In genomic region chr3:58429657-58430056, GRCh38 we compare ENCODE assay signal across 18 cellular contexts. TPM values are rescaled to one million over a fixed set of nuclear protein-coding genes. Genes with fewer than 3 reads are reported as not detected.
DNase-seq lines count a peak whose midpoint lies in the region; ATAC-seq and TF ChIP-seq lines count a peak whose summit lies in the region.
"Had no signal": no experiment of that assay in that cellular context is flagged by ENCODE, and none has a peak within 500 bp of the region (broad histone marks: within the 10 kb centered on the region; RNA-seq: fewer than 3 reads in every experiment).

No MANE protein-coding gene starts in this region.

- H3K4me2 ChIP-seq in IMR-90 (ENCODE audit: low read depth, low read length), result no peak overlapping the region

- H4K5ac ChIP-seq in IMR-90 (ENCODE audit: low read depth, low read length), result no peak overlapping the region

- H3K18ac ChIP-seq in IMR-90 (ENCODE audit: low read depth, low read length), result no peak overlapping the region

- H2AK9ac ChIP-seq in IMR-90 (replicated peaks; ENCODE audit: low read depth, low read length, poor library complexity), result no peak overlapping the region

- H3K4me1 ChIP-seq in IMR-90 (ENCODE audit: control insufficient read depth, insufficient read depth, low read length) (peaks cover 5% of the 10 kb centered on the region), stomach (peaks cover 17 to 55% (median 28%) of the 10 kb centered on the region in 4 donors)

- H2BK20ac ChIP-seq in IMR-90 (ENCODE audit: low read depth, low read length), result no peak overlapping the region

- H2BK5ac ChIP-seq in IMR-90 (ENCODE audit: low read depth, low read length, poor library complexity, severe bottlenecking), result no peak overlapping the region

- H2BK15ac ChIP-seq in IMR-90 (ENCODE audit: low read depth, low read length), result no peak overlapping the region

- CTCF ChIA-PET in activated CD4-positive, alpha-beta memory T cell treated with anti-CD3 and anti-CD28 coated beads for 36 hours (lab: Charles Lee), result interaction anchor here (0.9 to 3.3 kb wide), 5 partner anchors 9 to 252 kb away, joined by 3 to 21 read pairs (median 3); partner anchors contain the start of genes HTD2 and RPP14
- CTCF ChIA-PET in activated CD4-positive, alpha-beta memory T cell treated with anti-CD3 and anti-CD28 coated beads, Interleukin-2, amount 10 ng/mL, durations not matched to agents 7 days and 5 days (lab: Charles Lee), result interaction anchor here (0.8 to 1.9 kb wide), 6 partner anchors 9 to 123 kb away, joined by 3 to 8 read pairs (median 3); partner anchors contain the start of genes HTD2, PXK and RPP14
- CTCF ChIA-PET in IMR-90 (lab: Yijun Ruan, JAX), result interaction anchor here (0.5 to 1.4 kb wide), 3 partner anchors 34 to 1566 kb away, joined by 4 read pairs; partner anchors contain the start of gene ACOX2
- CTCF ChIA-PET in activated CD4-positive, alpha-beta T cell treated with anti-CD3 and anti-CD28 coated beads, Interleukin-2, amount 10 ng/mL, durations not matched to agents 7 days and 5 days (lab: Charles Lee), result interaction anchor here (1.3 to 2.4 kb wide), 5 partner anchors 11 to 62 kb away, joined by 3 to 8 read pairs (median 4); partner anchors contain the start of gene KCTD6

- TF ChIP-seq POLR2A in IMR-90 (IDR thresholded peaks at IDR 0.05; ENCODE audit: low read depth, low read length), result no peak
- TF ChIP-seq POLR2A in stomach (IDR thresholded peaks at IDR 0.05), result no peak

- TF ChIP-seq RAD21 in IMR-90 (IDR thresholded peaks at IDR 0.05; ENCODE audit: low read length), result no peak

- in situ Hi-C loops in IMR-90 (cut with MboI; ENCODE audit: low sequenced_read_pairs), result no loop called here

- no peak overlapping the region for H3K14ac ChIP-seq in IMR-90 (replicated peaks; ENCODE audit: low read depth, low read length)

- H3K27ac ChIP-seq in IMR-90 (ENCODE audit: insufficient read depth, low read length), result no peak overlapping the region
- H3K27ac ChIP-seq in stomach, result no peak overlapping the region
- H3K27ac ChIP-seq: brain microvascular endothelial cell, SJSA1, testis had no signal

- WGBS in IMR-90 (ENCODE audit: extremely low coverage in 2 of 2, insufficient read length in 1 of 2), 2 experiments, result 50% methylated on average over 1 of the region's 1 CpG; no CpG with 5 or more reads in 1 of the 2 experiments
- 0 to 86% (median 0%) methylated on average over 1 of the region's 1 CpG for WGBS in stomach, 5 donors

- intact Hi-C loops in activated CD4-positive, alpha-beta memory T cell treated with anti-CD3 and anti-CD28 coated beads for 36 hours (cut with micrococcal nuclease), result loop anchor here (5.0 kb wide), 1 partner anchor 672 kb away; the partner anchor contains the start of gene SLMAP
- intact Hi-C loops in IMR-90 (cut with micrococcal nuclease) (no loop called here), stomach (cut with DNase I; ENCODE audit: low total_unique reads) (no loop called here)

- peaks cover 24% of the 10 kb centered on the region for H3K4me1 Mint-ChIP-seq in activated CD4-positive, alpha-beta memory T cell treated with anti-CD3 and anti-CD28 coated beads for 36 hours (ENCODE audit: low read depth)
- H3K4me1 Mint-ChIP-seq in activated CD4-positive, alpha-beta memory T cell treated with anti-CD3 and anti-CD28 coated beads, Interleukin-2, amount 10 ng/mL, durations not matched to agents 7 days and 5 days, result peaks cover 30% of the 10 kb centered on the region
- H3K4me1 Mint-ChIP-seq in stimulated activated naive B cell treated with anti-CD40 and anti-IgM and Interleukin-4, amounts not matched to agents 10 μg/mL and 1 μg/mL and 100 μg/mL, for 72 hours, result peaks cover 9 to 24% of the 10 kb centered on the region in 2 donors
- H3K4me1 Mint-ChIP-seq in activated CD4-positive, alpha-beta T cell treated with anti-CD3 and anti-CD28 coated beads, Interleukin-2, amount 10 ng/mL, durations not matched to agents 7 days and 5 days, result peaks cover 20% of the 10 kb centered on the region

- H4K20me1 ChIP-seq in IMR-90 (ENCODE audit: insufficient read depth, low read length), result peaks cover 4% of the 10 kb centered on the region; the same call in 1 of the 2 replicates

- H4K8ac ChIP-seq in IMR-90 (ENCODE audit: low read depth in 2 of 2, low read length in 2 of 2), result no peak overlapping the region

- dilution Hi-C loops in IMR-90 (cut with HindIII; ENCODE audit: low sequenced_read_pairs, unreplicated experiment), result no loop called here

- no peaks in the 10 kb centered on the region for H3K9me3 Mint-ChIP-seq in activated CD4-positive, alpha-beta memory T cell treated with anti-CD3 and anti-CD28 coated beads for 36 hours
- no peaks in the 10 kb centered on the region for H3K9me3 Mint-ChIP-seq in activated CD4-positive, alpha-beta memory T cell treated with anti-CD3 and anti-CD28 coated beads, Interleukin-2, amount 10 ng/mL, durations not matched to agents 7 days and 5 days
- H3K9me3 Mint-ChIP-seq in stimulated activated naive B cell treated with anti-CD40 and anti-IgM and Interleukin-4, amounts not matched to agents 10 μg/mL and 1 μg/mL and 100 μg/mL, for 72 hours, result no peaks in the 10 kb centered on the region
- H3K9me3 Mint-ChIP-seq in activated CD4-positive, alpha-beta T cell treated with anti-CD3 and anti-CD28 coated beads, Interleukin-2, amount 10 ng/mL, durations not matched to agents 7 days and 5 days, result no peaks in the 10 kb centered on the region

- H3K27me3 Mint-ChIP-seq in activated CD4-positive, alpha-beta memory T cell treated with anti-CD3 and anti-CD28 coated beads for 36 hours, result no peaks in the 10 kb centered on the region
- H3K27me3 Mint-ChIP-seq in activated CD4-positive, alpha-beta memory T cell treated with anti-CD3 and anti-CD28 coated beads, Interleukin-2, amount 10 ng/mL, durations not matched to agents 7 days and 5 days, result no peaks in the 10 kb centered on the region
- no peaks in the 10 kb centered on the region for H3K27me3 Mint-ChIP-seq in stimulated activated naive B cell treated with anti-CD40 and anti-IgM and Interleukin-4, amounts not matched to agents 10 μg/mL and 1 μg/mL and 100 μg/mL, for 72 hours
- no peaks in the 10 kb centered on the region for H3K27me3 Mint-ChIP-seq in activated CD4-positive, alpha-beta T cell treated with anti-CD3 and anti-CD28 coated beads, Interleukin-2, amount 10 ng/mL, durations not matched to agents 7 days and 5 days

- TF ChIP-seq EP300 in stomach (IDR thresholded peaks at IDR 0.05), result no peak

- H3K9me3 ChIP-seq in IMR-90 (ENCODE audit: control insufficient read depth, insufficient read depth, low read length), result no peaks in the 10 kb centered on the region
- H3K9me3 ChIP-seq in stomach, result no peaks in the 10 kb centered on the region
- H3K9me3 ChIP-seq: esophagus muscularis mucosa, SJSA1, testis had no signal

- H2AFZ ChIP-seq in IMR-90 (replicated peaks; ENCODE audit: low read length, poor library complexity), result no peak overlapping the region

- H3K27ac Mint-ChIP-seq in activated CD4-positive, alpha-beta memory T cell treated with anti-CD3 and anti-CD28 coated beads for 36 hours, result no peak overlapping the region
- H3K27ac Mint-ChIP-seq in activated CD4-positive, alpha-beta memory T cell treated with anti-CD3 and anti-CD28 coated beads, Interleukin-2, amount 10 ng/mL, durations not matched to agents 7 days and 5 days, result no peak overlapping the region
- H3K27ac Mint-ChIP-seq in stimulated activated naive B cell treated with anti-CD40 and anti-IgM and Interleukin-4, amounts not matched to agents 10 μg/mL and 1 μg/mL and 100 μg/mL, for 72 hours, result peak overlapping the region; percentile 9
- no peak overlapping the region for H3K27ac Mint-ChIP-seq in activated CD4-positive, alpha-beta T cell treated with anti-CD3 and anti-CD28 coated beads, Interleukin-2, amount 10 ng/mL, durations not matched to agents 7 days and 5 days

- H3K79me1 ChIP-seq in IMR-90 (ENCODE audit: low read depth in 1 of 2, low read length in 2 of 2), result peaks cover 17 to 26% of the 10 kb centered on the region in 2 experiments; a peak in 3 of 4 replicates

- peaks cover 30% of the 10 kb centered on the region for H3K36me3 Mint-ChIP-seq in activated CD4-positive, alpha-beta memory T cell treated with anti-CD3 and anti-CD28 coated beads for 36 hours
- H3K36me3 Mint-ChIP-seq in activated CD4-positive, alpha-beta memory T cell treated with anti-CD3 and anti-CD28 coated beads, Interleukin-2, amount 10 ng/mL, durations not matched to agents 7 days and 5 days (ENCODE audit: low read depth), result peaks cover 61% of the 10 kb centered on the region
- peaks cover 15 to 27% of the 10 kb centered on the region in 2 donors for H3K36me3 Mint-ChIP-seq in stimulated activated naive B cell treated with anti-CD40 and anti-IgM and Interleukin-4, amounts not matched to agents 10 μg/mL and 1 μg/mL and 100 μg/mL, for 72 hours
- peaks cover 42% of the 10 kb centered on the region for H3K36me3 Mint-ChIP-seq in activated CD4-positive, alpha-beta T cell treated with anti-CD3 and anti-CD28 coated beads, Interleukin-2, amount 10 ng/mL, durations not matched to agents 7 days and 5 days (ENCODE audit: low read depth)

- H3K9ac ChIP-seq in IMR-90 (ENCODE audit: low read depth, low read length), result no peak overlapping the region

- no peak overlapping the region for H2AK5ac ChIP-seq in IMR-90 (ENCODE audit: low read depth, low read length)

- no peak overlapping the region for H4K91ac ChIP-seq in IMR-90 (ENCODE audit: insufficient read depth, low read depth, low read length)

- BruUV-seq in IMR-90 (replicated peaks; lab: Mats Ljungman, UMichigan), result no TSS peak

- peak; percentile 21 for DNase-seq in activated CD4-positive, alpha-beta memory T cell treated with anti-CD3 and anti-CD28 coated beads for 36 hours
- DNase-seq in activated CD4-positive, alpha-beta memory T cell treated with anti-CD3 and anti-CD28 coated beads, Interleukin-2, amount 10 ng/mL, durations not matched to agents 7 days and 5 days, result no peak
- peak; percentile 74 for DNase-seq in IMR-90
- DNase-seq in stimulated activated naive B cell treated with anti-CD40 and anti-IgM and Interleukin-4, amounts not matched to agents 10 μg/mL and 1 μg/mL and 100 μg/mL, for 72 hours, result no peak
- no peak for DNase-seq in stomach
- DNase-seq in activated CD4-positive, alpha-beta T cell treated with anti-CD3 and anti-CD28 coated beads, Interleukin-2, amount 10 ng/mL, durations not matched to agents 7 days and 5 days, result no peak
- no peak for DNase-seq in HuH-7 (ENCODE audit: low spot score)
- DNase-seq: 8988T, brain microvascular endothelial cell, H7, KG1, NCI-H446 treated with DMSO at 0.1 percent for 48 hours, occipital lobe, testis had no signal

- H3K27me3 ChIP-seq in IMR-90 (ENCODE audit: control insufficient read depth, insufficient read depth, low read length), result no peaks in the 10 kb centered on the region
- no peaks in the 10 kb centered on the region for H3K27me3 ChIP-seq in stomach
- H3K27me3 ChIP-seq: brain microvascular endothelial cell, esophagus muscularis mucosa, SJSA1, testis had no signal

- no peak for TF ChIP-seq CTCF in IMR-90 (conservative IDR thresholded peaks at IDR 0.05; ENCODE audit: low read depth, low read length)
- TF ChIP-seq CTCF in stomach (IDR thresholded peaks at IDR 0.05), result no peak

- H3K4ac ChIP-seq in IMR-90 (ENCODE audit: low read depth, low read length), result no peak overlapping the region

- H3K56ac ChIP-seq in IMR-90 (ENCODE audit: extremely low read depth, insufficient read depth, low read length), result no peak overlapping the region

- ATAC-seq in HG02610 (IDR thresholded peaks at IDR 0.05; ENCODE audit: unreplicated experiment) (peak; percentile 61), IMR-90 (ENCODE audit: low read depth) (no peak)
- ATAC-seq in stimulated activated naive B cell treated with anti-CD40 and anti-IgM and Interleukin-4, amounts not matched to agents 10 μg/mL and 1 μg/mL and 100 μg/mL, for 72 hours (replicated peaks), result peak in 1 of 2 donors; percentile 23
- ATAC-seq: left lobe of liver had no signal

- no peak overlapping the region for H3K23ac ChIP-seq in IMR-90 (ENCODE audit: low read depth, low read length)

- H3K4me3 ChIP-seq in IMR-90 (ENCODE audit: insufficient read depth, low read depth, low read length), result no peak overlapping the region
- no peak overlapping the region for H3K4me3 ChIP-seq in stomach
- H3K4me3 ChIP-seq: esophagus muscularis mucosa, SJSA1, testis had no signal

- H3K36me3 ChIP-seq in IMR-90 (ENCODE audit: control insufficient read depth, insufficient read depth, low read length) (peaks cover 42% of the 10 kb centered on the region), stomach (peaks cover 59 to 73% (median 72%) of the 10 kb centered on the region in 4 donors)

- H3K9me1 ChIP-seq in IMR-90 (ENCODE audit: insufficient read depth, low read length), result peaks cover 3% of the 10 kb centered on the region

- H2BK120ac ChIP-seq in IMR-90 (ENCODE audit: low read depth, low read length), result no peak overlapping the region

- H3K4me3 Mint-ChIP-seq in activated CD4-positive, alpha-beta memory T cell treated with anti-CD3 and anti-CD28 coated beads for 36 hours, result no peak overlapping the region
- H3K4me3 Mint-ChIP-seq in activated CD4-positive, alpha-beta memory T cell treated with anti-CD3 and anti-CD28 coated beads, Interleukin-2, amount 10 ng/mL, durations not matched to agents 7 days and 5 days, result no peak overlapping the region
- H3K4me3 Mint-ChIP-seq in stimulated activated naive B cell treated with anti-CD40 and anti-IgM and Interleukin-4, amounts not matched to agents 10 μg/mL and 1 μg/mL and 100 μg/mL, for 72 hours, result no peak overlapping the region
- no peak overlapping the region for H3K4me3 Mint-ChIP-seq in activated CD4-positive, alpha-beta T cell treated with anti-CD3 and anti-CD28 coated beads, Interleukin-2, amount 10 ng/mL, durations not matched to agents 7 days and 5 days

- POLR2A ChIA-PET in activated CD4-positive, alpha-beta memory T cell treated with anti-CD3 and anti-CD28 coated beads for 36 hours (lab: Charles Lee), result interaction anchor here (1.3 kb wide), 1 partner anchor 123 kb away, joined by 3 read pairs; the partner anchor contains the start of genes HTD2 and RPP14
- POLR2A ChIA-PET in activated CD4-positive, alpha-beta memory T cell treated with anti-CD3 and anti-CD28 coated beads, Interleukin-2, amount 10 ng/mL, durations not matched to agents 7 days and 5 days (lab: Charles Lee), result interaction anchor here (1.0 kb wide), 1 partner anchor 123 kb away, joined by 4 read pairs; the partner anchor contains the start of genes HTD2 and RPP14
- POLR2A ChIA-PET in IMR-90 (lab: Charles Lee; ENCODE audit: unreplicated experiment), result interaction anchor here (0.6 kb wide), 1 partner anchor 96 kb away, joined by 6 read pairs; no protein-coding TSS in a partner anchor
- POLR2A ChIA-PET in activated CD4-positive, alpha-beta T cell treated with anti-CD3 and anti-CD28 coated beads, Interleukin-2, amount 10 ng/mL, durations not matched to agents 7 days and 5 days (lab: Charles Lee), result no interaction called here

RNA-seq across cellular contexts. Expression of gene PDHB, which starts 4.0 kb away (rescaled TPM):
- 10 to 100 TPM; 55.6 to 56.3 TPM for total RNA-seq in activated CD4-positive, alpha-beta memory T cell treated with anti-CD3 and anti-CD28 coated beads for 36 hours
- 10 to 100 TPM; 55.5 to 58.9 TPM for total RNA-seq in activated CD4-positive, alpha-beta memory T cell treated with anti-CD3 and anti-CD28 coated beads, Interleukin-2, amount 10 ng/mL, durations not matched to agents 7 days and 5 days
- total RNA-seq in IMR-90 (2012; rRNA removed) (73.5 and 86.9 TPM in 2 replicates), stomach (100 to 1,000 TPM in 3 of 5 donors, 10 to 100 TPM in 2; 24.5 to 246 (median 109) TPM)
- polyA plus RNA-seq in IMR-90 (2012; rRNA removed) (63.8 and 69.2 TPM in 2 replicates), stomach (10 to 100 TPM; 70.6 to 88.7 (median 81.3) TPM)
- 27.8 and 29.5 TPM in 2 replicates for polyA plus RNA-seq in IMR-90 (2012; cell fraction: cytosol; rRNA removed)
- polyA plus RNA-seq in IMR-90 (2012; cell fraction: nucleus; rRNA removed; ENCODE audit: low replicate concordance), result 14.1 and 41.8 TPM in 2 replicates
- total RNA-seq in activated CD4-positive, alpha-beta T cell treated with anti-CD3 and anti-CD28 coated beads, Interleukin-2, amount 10 ng/mL, durations not matched to agents 7 days and 5 days, result 10 to 100 TPM; 47.6 to 50.6 TPM

Comparison
In these comparisons a context has a peak if more than half of its experiments do, and no peak if none do; other contexts are left out.
1. DNase-seq: peak in activated CD4-positive, alpha-beta memory T cell treated with anti-CD3 and anti-CD28 coated beads for 36 hours (single experiment) and IMR-90 (single experiment); none in activated CD4-positive, alpha-beta memory T cell treated with anti-CD3 and anti-CD28 coated beads, Interleukin-2, amount 10 ng/mL, durations not matched to agents 7 days and 5 days (single experiment), stimulated activated naive B cell treated with anti-CD40 and anti-IgM and Interleukin-4, amounts not matched to agents 10 μg/mL and 1 μg/mL and 100 μg/mL, for 72 hours (single experiment), stomach (single experiment), activated CD4-positive, alpha-beta T cell treated with anti-CD3 and anti-CD28 coated beads, Interleukin-2, amount 10 ng/mL, durations not matched to agents 7 days and 5 days (single experiment) and HuH-7 (single experiment).